ENCODE assay signal across 7 cellular contexts in the genomic region with DNA sequence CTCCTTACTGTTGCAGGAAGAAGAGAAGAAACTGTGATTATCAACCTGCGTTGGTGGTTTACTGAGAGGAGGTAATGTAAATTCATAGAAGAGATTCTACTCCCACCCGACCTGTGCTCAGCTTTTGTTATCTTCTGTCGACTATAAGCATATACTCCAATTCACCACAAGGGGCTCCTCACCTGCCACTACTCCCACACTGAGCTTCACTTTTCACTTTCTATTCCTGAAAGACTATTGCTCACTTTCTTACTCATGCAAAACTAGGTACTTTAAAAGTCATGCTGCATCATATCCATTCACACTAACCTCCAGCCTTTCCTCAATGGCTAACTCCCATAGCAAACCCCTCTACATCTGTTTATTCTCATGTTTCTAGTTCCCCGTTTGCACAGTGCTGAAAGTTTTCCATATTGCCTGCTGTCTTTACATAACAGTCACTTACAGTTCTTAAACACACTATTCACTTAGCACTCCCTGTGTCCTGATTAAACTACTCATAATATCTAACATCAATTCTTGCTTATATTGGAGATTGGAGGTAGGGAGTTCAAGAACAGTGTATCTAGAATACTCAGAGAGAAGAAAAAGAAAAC.
DNase-seq lines count a peak whose midpoint lies in the region; ATAC-seq and TF ChIP-seq lines count a peak whose summit lies in the region.

No MANE protein-coding gene starts in this region.

- H3K27ac ChIP-seq in SJCRH30 = no peak overlapping the region
- H3K27ac ChIP-seq in heart right ventricle = no peak overlapping the region
- H3K27ac ChIP-seq in testis = no peak overlapping the region

- H3K4me1 ChIP-seq in SJCRH30 = peaks cover 17% of the 10 kb centered on the region
- H3K4me1 ChIP-seq in heart right ventricle = no peaks in the 10 kb centered on the region
- H3K4me1 ChIP-seq in testis = no peaks in the 10 kb centered on the region

- H3K4me3 ChIP-seq in GM12875 (ENCODE audit: low read depth, low read length) (no peak overlapping the region), SJCRH30 (no peak overlapping the region), heart right ventricle (no peak overlapping the region), testis (no peak overlapping the region)

- H3K36me3 ChIP-seq in SJCRH30 (no peaks in the 10 kb centered on the region), heart right ventricle (no peaks in the 10 kb centered on the region), testis (ENCODE audit: low read depth, missing control alignments) (no peaks in the 10 kb centered on the region)

- H3K9me3 ChIP-seq in SJCRH30 (replicated peaks) = no peaks in the 10 kb centered on the region
- peaks cover 0 to 8% (median 2%) of the 10 kb centered on the region in 11 donors for H3K9me3 ChIP-seq in heart right ventricle
- H3K9me3 ChIP-seq in testis = no peaks in the 10 kb centered on the region

- WGBS in heart right ventricle, 2 donors = 22 to 30% methylated on average over 4 of the region's 4 CpGs
- WGBS in testis, 2 donors = 40 to 56% methylated on average over 4 of the region's 4 CpGs

- intact Hi-C loops in heart right ventricle (cut with DNase I) (no loop called here), testis (cut with DNase I; ENCODE audit: low total_unique reads) (no loop called here)

- ATAC-seq in GM21390 (IDR thresholded peaks at IDR 0.05; ENCODE audit: unreplicated experiment) = peak; percentile 99
- peak; percentile 97 for ATAC-seq in HG03469 (IDR thresholded peaks at IDR 0.05; ENCODE audit: unreplicated experiment)
- ATAC-seq in heart right ventricle = peak in 1 of 8 donors; percentile 64

- H3K27me3 ChIP-seq in SJCRH30 (no peaks in the 10 kb centered on the region), heart right ventricle (no peaks in the 10 kb centered on the region), testis (no peaks in the 10 kb centered on the region)

- TF ChIP-seq CTCF in GM12875 (IDR thresholded peaks at IDR 0.05; ENCODE audit: borderline replicate concordance, insufficient read depth, low read depth, low read length) (peak; percentile 68), heart right ventricle (IDR thresholded peaks at IDR 0.05) (peak in 8 of 9 donors; percentile 6 to 52 (median 40)), testis (IDR thresholded peaks at IDR 0.05) (peak in 2 of 3 experiments; percentile 24 to 54)

- DNase-seq in SJCRH30 (peak; percentile 7 to 28), heart right ventricle (no peak), testis (no peak)
- no peak for DNase-seq in stimulated activated CD4-positive, alpha-beta T cell treated with anti-CD3 and anti-CD28 coated beads, Interleukin-4, amount 100 ng/mL, for 1 hour

- no peak for TF ChIP-seq POLR2A in testis (IDR thresholded peaks at IDR 0.05)

Comparison
In these comparisons a context has a peak if more than half of its experiments do, and no peak if none do; other contexts are left out.
1. DNase-seq: peak in SJCRH30 (2 of 2); none in heart right ventricle (0 of 2), testis (single experiment) and stimulated activated CD4-positive, alpha-beta T cell treated with anti-CD3 and anti-CD28 coated beads, Interleukin-4, amount 100 ng/mL, for 1 hour (single experiment).
2. Peak in every context shown above with its lines, with median percentiles within 50 percentile points of each other: CTCF ChIP-seq.